Comparison of ENCODE assay signal across 13 cellular contexts in the genomic region with DNA sequence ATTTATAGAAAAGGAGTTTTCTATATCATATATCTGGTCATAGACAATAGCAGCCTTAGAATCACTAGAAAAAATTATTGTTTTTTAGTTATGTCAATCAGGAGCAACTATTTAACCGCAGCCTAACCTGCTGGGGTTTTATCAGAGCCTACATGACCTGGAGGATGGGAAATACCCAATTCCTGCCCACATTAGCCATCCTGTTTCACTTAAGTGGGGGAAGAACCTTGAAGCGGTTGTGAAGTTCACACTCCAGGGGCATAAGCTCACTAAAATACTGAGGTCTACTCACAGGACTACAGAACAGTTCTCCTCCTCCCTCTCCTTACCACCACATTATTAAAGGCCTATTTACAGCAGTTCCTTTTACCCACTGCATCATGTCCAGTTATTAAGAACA. TPM values are rescaled to one million over a fixed set of nuclear protein-coding genes. Genes with fewer than 3 reads are reported as not detected.
DNase-seq lines count a peak whose midpoint lies in the region; ATAC-seq and TF ChIP-seq lines count a peak whose summit lies in the region.
"Had no signal": no experiment of that assay in that cellular context is flagged by ENCODE, and none has a peak within 500 bp of the region (broad histone marks: within the 10 kb centered on the region; RNA-seq: fewer than 3 reads in every experiment).

No MANE protein-coding gene starts in this region.

- no peaks in the 10 kb centered on the region for H3K4me1 ChIP-seq in left lung

- no peak overlapping the region for H3K4me3 Mint-ChIP-seq in activated CD8-positive, alpha-beta T cell treated with anti-CD3 and anti-CD28 coated beads for 36 hours
- H3K4me3 Mint-ChIP-seq: CD4-positive, alpha-beta T cell had no signal

- peaks cover 29% of the 10 kb centered on the region for H3K4me1 Mint-ChIP-seq in activated CD8-positive, alpha-beta T cell treated with anti-CD3 and anti-CD28 coated beads for 36 hours (ENCODE audit: low read depth)

- no peak overlapping the region for H3K27ac Mint-ChIP-seq in activated CD8-positive, alpha-beta T cell treated with anti-CD3 and anti-CD28 coated beads for 36 hours
- H3K27ac Mint-ChIP-seq: CD4-positive, alpha-beta T cell; progenitor cell of endocrine pancreas had no signal

- TF ChIP-seq CTCF in GM20000 (IDR thresholded peaks at IDR 0.05; ENCODE audit: extremely low read depth, missing control alignments) (no peak), left lung (IDR thresholded peaks at IDR 0.05) (no peak)
- no peak for TF ChIP-seq CTCF in activated CD8-positive, alpha-beta T cell treated with anti-CD3 and anti-CD28 coated beads for 36 hours (IDR thresholded peaks at IDR 0.05)

- CTCF ChIA-PET in activated CD8-positive, alpha-beta T cell treated with anti-CD3 and anti-CD28 coated beads for 36 hours (lab: Charles Lee), result interaction anchor here (1.0 to 1.1 kb wide), 3 partner anchors 9 to 16 kb away, joined by 3 to 4 read pairs (median 4); partner anchors contain the start of gene FRRS1

- POLR2A ChIA-PET in activated CD8-positive, alpha-beta T cell treated with anti-CD3 and anti-CD28 coated beads for 36 hours (lab: Charles Lee), result no interaction called here

- no peaks in the 10 kb centered on the region for H3K27me3 ChIP-seq in left lung

- no peaks in the 10 kb centered on the region for H3K9me3 Mint-ChIP-seq in activated CD8-positive, alpha-beta T cell treated with anti-CD3 and anti-CD28 coated beads for 36 hours
- H3K9me3 Mint-ChIP-seq: CD4-positive, alpha-beta T cell had no signal

- ATAC-seq in GM18519 (IDR thresholded peaks at IDR 0.05; ENCODE audit: low FRiP score, unreplicated experiment) (peak; percentile 81), HG02981 (IDR thresholded peaks at IDR 0.05; ENCODE audit: unreplicated experiment) (peak; percentile 78), left lung (no peak)
- ATAC-seq in activated CD8-positive, alpha-beta T cell treated with anti-CD3 and anti-CD28 coated beads for 36 hours, result peak; percentile 86
- ATAC-seq: left lobe of liver had no signal

- peaks cover 5% of the 10 kb centered on the region for H3K36me3 Mint-ChIP-seq in activated CD8-positive, alpha-beta T cell treated with anti-CD3 and anti-CD28 coated beads for 36 hours (ENCODE audit: low read depth)

- H3K4me3 ChIP-seq in left lung, result no peak overlapping the region
- H3K4me3 ChIP-seq: SK-N-MC had no signal

- DNase-seq in GM20000 (ENCODE audit: low spot score) (peak; percentile 16), NCI-H345 (lab: John Stamatoyannopoulos, UW) (no peak), DMS 273 treated with DMSO at 0.1 percent for 48 hours (lab: John Stamatoyannopoulos, UW) (no peak), HCEC 1CT (no peak), left lung (no peak)
- DNase-seq in activated CD8-positive, alpha-beta T cell treated with anti-CD3 and anti-CD28 coated beads for 36 hours, result peak; percentile 67
- DNase-seq: CD4-positive, alpha-beta T cell; NCI-H2227 treated with DMSO at 0.1 percent for 48 hours had no signal

- no peak overlapping the region for H3K27ac ChIP-seq in left lung
- H3K27ac ChIP-seq: SK-N-MC had no signal

- intact Hi-C loops in activated CD8-positive, alpha-beta T cell treated with anti-CD3 and anti-CD28 coated beads for 36 hours (cut with micrococcal nuclease), result no loop called here
- intact Hi-C loops in left lung (cut with DNase I), result no loop called here

- H3K36me3 ChIP-seq in left lung, result peaks cover 0 to 15% of the 10 kb centered on the region in 2 donors

- no peaks in the 10 kb centered on the region for H3K27me3 Mint-ChIP-seq in activated CD8-positive, alpha-beta T cell treated with anti-CD3 and anti-CD28 coated beads for 36 hours
- H3K27me3 Mint-ChIP-seq: CD4-positive, alpha-beta T cell; progenitor cell of endocrine pancreas had no signal

- H3K9me3 ChIP-seq in left lung, result no peaks in the 10 kb centered on the region

RNA-seq across cellular contexts. Expression of gene FRRS1, which starts 16.5 kb away (rescaled TPM):
- total RNA-seq in activated CD8-positive, alpha-beta T cell treated with anti-CD3 and anti-CD28 coated beads for 36 hours, result 1 to 10 TPM; 4.0 to 4.2 TPM
- total RNA-seq in left lung, result 10 to 100 TPM; 12.3 to 15.1 TPM

Comparison
In these comparisons a context has a peak if more than half of its experiments do, and no peak if none do; other contexts are left out.
1. DNase-seq: peak in GM20000 (single experiment) and activated CD8-positive, alpha-beta T cell treated with anti-CD3 and anti-CD28 coated beads for 36 hours (single experiment); none in NCI-H345 (single experiment), DMS 273 treated with DMSO at 0.1 percent for 48 hours (single experiment), HCEC 1CT (single experiment) and left lung (0 of 2).